ENCODE assay signal across 15 cellular contexts in genomic region chr3:30617069-30617468, GRCh38. TPM values are rescaled to one million over a fixed set of nuclear protein-coding genes. Genes with fewer than 3 reads are reported as not detected.
A peak's percentile ranks its signal among the peaks of the same experiment; 100 is the strongest.
DNase-seq lines count a peak whose midpoint lies in the region; ATAC-seq and TF ChIP-seq lines count a peak whose summit lies in the region.
"Had no signal": no experiment of that assay in that cellular context is flagged by ENCODE, and none has a peak within 500 bp of the region (broad histone marks: within the 10 kb centered on the region; RNA-seq: fewer than 3 reads in every experiment).

No MANE protein-coding gene starts in this region.

- intact Hi-C loops in tibial artery (cut with DNase I; ENCODE audit: low total_unique reads), result no loop called here

- no peaks in the 10 kb centered on the region for H3K27me3 Mint-ChIP-seq in activated T-cell treated with anti-CD3 and anti-CD28 coated beads, Interleukin-2, amount 50 U/mL, for 4 hours (ENCODE audit: low read depth)
- no peaks in the 10 kb centered on the region for H3K27me3 Mint-ChIP-seq in stimulated activated memory B cell treated with anti-CD40 and anti-IgM and Interleukin-4, amounts not matched to agents 10 μg/mL and 1 μg/mL and 100 μg/mL, for 72 hours

- DNase-seq in activated T-cell treated with anti-CD3 and anti-CD28 coated beads, Interleukin-2, amount 50 U/mL, for 4 hours, result no peak
- no peak for DNase-seq in activated T-cell treated with anti-CD3 and anti-CD28 coated beads, Interleukin-2, amount 50 U/mL, for 1 hour
- DNase-seq in SJSA1 (ENCODE audit: low read depth in 1 of 2, low spot score in 2 of 2) (no peak), NOMO-1 treated with DMSO at 0.1 percent for 48 hours (lab: John Stamatoyannopoulos, UW; ENCODE audit: unreplicated experiment) (no peak), tibial artery (no peak)
- no peak for DNase-seq in effector memory CD4-positive, alpha-beta T cell
- DNase-seq: activated CD4-positive, CD25-positive, alpha-beta regulatory T cell; cortex of kidney; erythroblast; NCI-H748 treated with DMSO at 0.1 percent for 48 hours; nucleus accumbens; stimulated activated CD4-positive, alpha-beta T cell treated with anti-CD3 and anti-CD28 coated beads, Interleukin-4, amount 100 ng/mL, for 24 hours had no signal

- H3K4me3 ChIP-seq in SJSA1 (no peak overlapping the region), tibial artery (no peak overlapping the region)
- peak overlapping the region; percentile 4 for H3K4me3 ChIP-seq in effector memory CD4-positive, alpha-beta T cell (ENCODE audit: insufficient read depth, low read depth, low read length, poor library complexity, severe bottlenecking)
- H3K4me3 ChIP-seq: HAP-1 had no signal

- H3K27ac Mint-ChIP-seq in stimulated activated memory B cell treated with anti-CD40 and anti-IgM and Interleukin-4, amounts not matched to agents 10 μg/mL and 1 μg/mL and 100 μg/mL, for 72 hours, result peak overlapping the region; percentile 98

- H3K36me3 Mint-ChIP-seq in activated T-cell treated with anti-CD3 and anti-CD28 coated beads, Interleukin-2, amount 50 U/mL, for 4 hours (ENCODE audit: insufficient read depth), result peaks cover 67% of the 10 kb centered on the region
- peaks cover 45% of the 10 kb centered on the region for H3K36me3 Mint-ChIP-seq in stimulated activated memory B cell treated with anti-CD40 and anti-IgM and Interleukin-4, amounts not matched to agents 10 μg/mL and 1 μg/mL and 100 μg/mL, for 72 hours

- H3K27me3 ChIP-seq in SJSA1 (replicated peaks) (no peaks in the 10 kb centered on the region), tibial artery (no peaks in the 10 kb centered on the region)
- H3K27me3 ChIP-seq in effector memory CD4-positive, alpha-beta T cell (replicated peaks; ENCODE audit: control insufficient read depth, insufficient read depth, low read length, poor library complexity, severe bottlenecking), result no peaks in the 10 kb centered on the region

- peaks cover 96% of the 10 kb centered on the region for H3K4me1 Mint-ChIP-seq in activated T-cell treated with anti-CD3 and anti-CD28 coated beads, Interleukin-2, amount 50 U/mL, for 4 hours (ENCODE audit: low read depth)
- H3K4me1 Mint-ChIP-seq in stimulated activated memory B cell treated with anti-CD40 and anti-IgM and Interleukin-4, amounts not matched to agents 10 μg/mL and 1 μg/mL and 100 μg/mL, for 72 hours, result peaks cover 97% of the 10 kb centered on the region

- TF ChIP-seq CTCF in tibial artery (IDR thresholded peaks at IDR 0.05), result no peak

- H3K9me3 ChIP-seq in SJSA1 (replicated peaks) (no peaks in the 10 kb centered on the region), tibial artery (no peaks in the 10 kb centered on the region)
- H3K9me3 ChIP-seq in effector memory CD4-positive, alpha-beta T cell (ENCODE audit: control insufficient read depth, low read length), result no peaks in the 10 kb centered on the region
- H3K9me3 ChIP-seq: HAP-1 had no signal

- H3K36me3 ChIP-seq in SJSA1 (peaks cover 9% of the 10 kb centered on the region; the same call in 1 of the 2 replicates), tibial artery (no peaks in the 10 kb centered on the region)
- no peaks in the 10 kb centered on the region for H3K36me3 ChIP-seq in effector memory CD4-positive, alpha-beta T cell (ENCODE audit: control insufficient read depth, insufficient read depth, low read length)
- H3K36me3 ChIP-seq: HAP-1 had no signal

- H3K27ac ChIP-seq in SJSA1 (0 out of 2 replicates have a peak overlapping the region, but pooled peaks have one; percentile 46), tibial artery (peak overlapping the region in 1 of 2 donors; percentile 11)
- H3K27ac ChIP-seq in effector memory CD4-positive, alpha-beta T cell (ENCODE audit: insufficient read depth, low read length, poor library complexity, severe bottlenecking), result peak overlapping the region; percentile 57

- H3K9me3 Mint-ChIP-seq in activated T-cell treated with anti-CD3 and anti-CD28 coated beads, Interleukin-2, amount 50 U/mL, for 4 hours, result no peaks in the 10 kb centered on the region
- H3K9me3 Mint-ChIP-seq in stimulated activated memory B cell treated with anti-CD40 and anti-IgM and Interleukin-4, amounts not matched to agents 10 μg/mL and 1 μg/mL and 100 μg/mL, for 72 hours, result peaks cover 2% of the 10 kb centered on the region

- H3K4me1 ChIP-seq in SJSA1 (replicated peaks) (peaks cover 45% of the 10 kb centered on the region), tibial artery (peaks cover 0 to 95% (median 44%) of the 10 kb centered on the region in 4 donors)
- peaks cover 79% of the 10 kb centered on the region for H3K4me1 ChIP-seq in effector memory CD4-positive, alpha-beta T cell (ENCODE audit: control insufficient read depth, insufficient read depth, low read length, poor library complexity, severe bottlenecking)

- ATAC-seq in activated T-cell treated with anti-CD3 and anti-CD28 coated beads, Interleukin-2, amount 50 U/mL, for 4 hours, result no peak
- no peak for ATAC-seq in stimulated activated memory B cell treated with anti-CD40 and anti-IgM and Interleukin-4, amounts not matched to agents 10 μg/mL and 1 μg/mL and 100 μg/mL, for 72 hours
- no peak for ATAC-seq in HG03354 (IDR thresholded peaks at IDR 0.05; ENCODE audit: poor library complexity, severe bottlenecking, unreplicated experiment)

- peak overlapping the region; percentile 98 for H3K4me3 Mint-ChIP-seq in activated T-cell treated with anti-CD3 and anti-CD28 coated beads, Interleukin-2, amount 50 U/mL, for 4 hours
- peak overlapping the region; percentile 61 for H3K4me3 Mint-ChIP-seq in stimulated activated memory B cell treated with anti-CD40 and anti-IgM and Interleukin-4, amounts not matched to agents 10 μg/mL and 1 μg/mL and 100 μg/mL, for 72 hours

RNA-seq across cellular contexts. Expression of gene TGFBR2, which starts 10.7 kb away (rescaled TPM):
- 100 to 1,000 TPM; 104 to 114 (median 111) TPM for total RNA-seq in activated T-cell treated with anti-CD3 and anti-CD28 coated beads, Interleukin-2, amount 50 U/mL, for 4 hours
- total RNA-seq in SJSA1 (2014; rRNA removed; shearing (Covaris generic)), result 30.6 and 44.6 TPM in 2 replicates
